24 cellular contexts compared by ENCODE assay signal in the genomic region with DNA sequence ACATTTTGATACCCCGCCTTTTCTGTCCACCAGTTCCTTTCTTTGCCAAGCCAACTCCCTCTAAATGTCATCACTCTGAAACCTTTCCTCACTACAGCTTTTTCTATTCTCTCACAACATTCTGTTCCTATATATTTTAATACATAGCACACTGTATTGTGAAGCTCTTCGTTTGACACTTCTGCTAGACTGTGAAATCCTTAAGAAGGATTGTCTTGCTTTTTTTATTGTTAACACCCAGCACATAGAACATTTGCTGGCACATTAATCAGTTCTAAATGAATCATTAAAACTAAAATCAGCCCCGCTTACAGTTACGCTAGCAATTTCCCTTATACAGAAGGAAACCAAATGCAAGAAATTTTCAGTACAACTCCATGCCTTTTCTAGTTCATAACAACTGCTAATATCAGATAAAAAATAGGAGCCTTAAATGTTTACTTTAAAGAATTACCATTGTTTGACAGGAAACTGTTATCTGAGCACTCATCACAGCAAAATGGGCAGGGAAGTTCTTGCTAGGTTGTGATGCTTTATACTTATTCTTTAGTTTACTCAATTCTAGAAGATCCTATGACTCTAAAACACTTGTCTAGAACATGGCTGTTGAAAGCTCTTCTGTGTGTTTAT.
DNase-seq lines count a peak whose midpoint lies in the region; ATAC-seq and TF ChIP-seq lines count a peak whose summit lies in the region.
"Had no signal": no experiment of that assay in that cellular context is flagged by ENCODE, and none has a peak within 500 bp of the region (broad histone marks: within the 10 kb centered on the region; RNA-seq: fewer than 3 reads in every experiment).

No MANE protein-coding gene starts in this region.

- TF ChIP-seq CTCF in PC-3 (conservative IDR thresholded peaks at IDR 0.05; ENCODE audit: low read depth, low read length): no peak
- TF ChIP-seq CTCF in fibroblast of pulmonary artery (IDR thresholded peaks at IDR 0.05; ENCODE audit: low read length, missing control alignments): no peak

- peaks cover 17% of the 10 kb centered on the region; the same call in 1 of the 2 replicates for H3K9me3 ChIP-seq in PC-3 (ENCODE audit: low read length)
- H3K9me3 ChIP-seq: vagina had no signal

- H3K9ac ChIP-seq in PC-3 (ENCODE audit: low read length): no peak overlapping the region
- H3K9ac ChIP-seq: BLaER1 treated with 17β-estradiol and CSF1 and Interleukin-3, amounts not matched to agents 10 nM and 100 nM had no signal

- H3K4me1 Mint-ChIP-seq in activated CD4-positive, alpha-beta memory T cell treated with anti-CD3 and anti-CD28 coated beads, Interleukin-2, amount 10 ng/mL, durations not matched to agents 7 days and 5 days: peaks cover 31% of the 10 kb centered on the region
- H3K4me1 Mint-ChIP-seq in activated CD4-positive, alpha-beta memory T cell treated with anti-CD3 and anti-CD28 coated beads for 36 hours (ENCODE audit: low read depth): peaks cover 38% of the 10 kb centered on the region
- H3K4me1 Mint-ChIP-seq in natural killer cell treated with Interleukin-12 subunit alpha and Interleukin-12 subunit beta and Interleukin-15 and Interleukin-18, amount 100 ng/mL, for 72 hours (ENCODE audit: low read depth in 2 of 2): peaks cover 42 to 49% of the 10 kb centered on the region in 2 donors

- H3K9me2 ChIP-seq in PC-3 (replicated peaks; ENCODE audit: low read length): no peaks in the 10 kb centered on the region

- no peaks in the 10 kb centered on the region for H3F3A ChIP-seq in PC-3 (ENCODE audit: low read length, unreplicated experiment)

- CTCF ChIA-PET in activated CD4-positive, alpha-beta memory T cell treated with anti-CD3 and anti-CD28 coated beads, Interleukin-2, amount 10 ng/mL, durations not matched to agents 7 days and 5 days (lab: Charles Lee): no interaction called here
- CTCF ChIA-PET in activated CD4-positive, alpha-beta memory T cell treated with anti-CD3 and anti-CD28 coated beads for 36 hours (lab: Charles Lee): interaction anchor here (0.6 kb wide), 1 partner anchor 10 kb away, joined by 3 read pairs; no protein-coding TSS in a partner anchor
- CTCF ChIA-PET in PC-3 (lab: Charles Lee): interaction anchor here (0.6 kb wide), 1 partner anchor 101 kb away, joined by 7 read pairs; no protein-coding TSS in a partner anchor

- ATAC-seq in PC-3 (peak; percentile 86), HG02981 (IDR thresholded peaks at IDR 0.05; ENCODE audit: unreplicated experiment) (no peak)
- ATAC-seq in natural killer cell treated with Interleukin-12 subunit alpha and Interleukin-12 subunit beta and Interleukin-15 and Interleukin-18, amount 100 ng/mL, for 72 hours: no peak
- ATAC-seq: A549; naive thymus-derived CD4-positive, alpha-beta T cell had no signal

- peaks cover 5% of the 10 kb centered on the region; the same call in 1 of the 2 replicates for H3K79me2 ChIP-seq in PC-3 (ENCODE audit: low read length)

- H3K4me2 ChIP-seq in PC-3 (ENCODE audit: low read length): no peak overlapping the region
- H3K4me2 ChIP-seq: A549; BLaER1 treated with 17β-estradiol and CSF1 and Interleukin-3, amounts not matched to agents 10 nM and 100 nM had no signal

- peaks cover 22% of the 10 kb centered on the region for H3K4me1 ChIP-seq in PC-3 (ENCODE audit: insufficient read depth, low read length)
- H3K4me1 ChIP-seq: BLaER1 treated with 17β-estradiol and CSF1 and Interleukin-3, amounts not matched to agents 10 nM and 100 nM had no signal

- no peaks in the 10 kb centered on the region for H3K27me3 Mint-ChIP-seq in activated CD4-positive, alpha-beta memory T cell treated with anti-CD3 and anti-CD28 coated beads, Interleukin-2, amount 10 ng/mL, durations not matched to agents 7 days and 5 days
- no peaks in the 10 kb centered on the region for H3K27me3 Mint-ChIP-seq in activated CD4-positive, alpha-beta memory T cell treated with anti-CD3 and anti-CD28 coated beads for 36 hours
- H3K27me3 Mint-ChIP-seq in natural killer cell treated with Interleukin-12 subunit alpha and Interleukin-12 subunit beta and Interleukin-15 and Interleukin-18, amount 100 ng/mL, for 72 hours: no peaks in the 10 kb centered on the region
- H3K27me3 Mint-ChIP-seq: activated naive CD4-positive, alpha-beta T cell treated with anti-CD3 and anti-CD28 coated beads, Interleukin-2, amount 50 U/mL, for 24 hours; dendritic cell treated with granulocyte-macrophage colony-stimulating factor and Interleukin-4, amounts not matched to agents 40 ng/mL and 50 ng/mL, for 4 days; memory B cell; naive thymus-derived CD4-positive, alpha-beta T cell had no signal

- no peak for DNase-seq in activated CD4-positive, alpha-beta memory T cell treated with anti-CD3 and anti-CD28 coated beads, Interleukin-2, amount 10 ng/mL, durations not matched to agents 7 days and 5 days
- no peak for DNase-seq in activated CD4-positive, alpha-beta memory T cell treated with anti-CD3 and anti-CD28 coated beads for 36 hours
- peak; percentile 10 for DNase-seq in PC-3
- DNase-seq in fibroblast of pulmonary artery (ENCODE audit: low read depth): peak; percentile 47
- DNase-seq in natural killer cell treated with Interleukin-12 subunit alpha and Interleukin-12 subunit beta and Interleukin-15 and Interleukin-18, amount 100 ng/mL, for 72 hours (ENCODE audit: low spot score): no peak
- DNase-seq in NCI-H2171 (lab: John Stamatoyannopoulos, UW): no peak
- no peak for DNase-seq in iPS-NIHi11 (ENCODE audit: low spot score)
- DNase-seq: activated T-cell treated with anti-CD3 and anti-CD28 coated beads, Interleukin-2, amount 50 U/mL, for 1 hour; glutamatergic neuron; Kasumi-1; naive thymus-derived CD4-positive, alpha-beta T cell; NCI-H1105; NCI-H2081; NCI-H524 treated with DMSO at 0.1 percent for 48 hours; SHP77; stimulated activated CD4-positive, alpha-beta T cell treated with anti-CD3 and anti-CD28 coated beads, Interleukin-2, amount 100 ng/mL, for 48 hours had no signal

- H2AFZ ChIP-seq in PC-3 (ENCODE audit: low read length): no peak overlapping the region

- H4K20me1 ChIP-seq in PC-3 (ENCODE audit: low read length): peaks cover 5% of the 10 kb centered on the region; the same call in 1 of the 2 replicates

- no peak overlapping the region for H3K27ac ChIP-seq in PC-3 (ENCODE audit: low read length)
- H3K27ac ChIP-seq: A549; BLaER1 treated with 17β-estradiol and CSF1 and Interleukin-3, amounts not matched to agents 10 nM and 100 nM; vagina had no signal

- H3K27me3 ChIP-seq in PC-3 (ENCODE audit: low read length): no peaks in the 10 kb centered on the region
- H3K27me3 ChIP-seq: BLaER1 treated with 17β-estradiol and CSF1 and Interleukin-3, amounts not matched to agents 10 nM and 100 nM; vagina had no signal

- H3K4me3 ChIP-seq in PC-3 (ENCODE audit: low read length): no peak overlapping the region
- no peak overlapping the region for H3K4me3 ChIP-seq in fibroblast of pulmonary artery (replicated peaks; ENCODE audit: low read depth, low read length)
- H3K4me3 ChIP-seq: A549; BLaER1 treated with 17β-estradiol and CSF1 and Interleukin-3, amounts not matched to agents 10 nM and 100 nM; skin epidermis; vagina had no signal

- POLR2A ChIA-PET in activated CD4-positive, alpha-beta memory T cell treated with anti-CD3 and anti-CD28 coated beads, Interleukin-2, amount 10 ng/mL, durations not matched to agents 7 days and 5 days (lab: Charles Lee): interaction anchor here (1.5 kb wide), 1 partner anchor 10 kb away, joined by 3 read pairs; no protein-coding TSS in a partner anchor
- POLR2A ChIA-PET in activated CD4-positive, alpha-beta memory T cell treated with anti-CD3 and anti-CD28 coated beads for 36 hours (lab: Charles Lee): no interaction called here
- POLR2A ChIA-PET in PC-3 (lab: Charles Lee; ENCODE audit: unreplicated experiment): no interaction called here

- H3K36me3 ChIP-seq in PC-3 (ENCODE audit: low read depth, low read length): peaks cover 37% of the 10 kb centered on the region

- peaks cover 37% of the 10 kb centered on the region for H3K9me3 Mint-ChIP-seq in activated CD4-positive, alpha-beta memory T cell treated with anti-CD3 and anti-CD28 coated beads, Interleukin-2, amount 10 ng/mL, durations not matched to agents 7 days and 5 days
- H3K9me3 Mint-ChIP-seq in activated CD4-positive, alpha-beta memory T cell treated with anti-CD3 and anti-CD28 coated beads for 36 hours: peaks cover 30% of the 10 kb centered on the region
- H3K9me3 Mint-ChIP-seq in natural killer cell treated with Interleukin-12 subunit alpha and Interleukin-12 subunit beta and Interleukin-15 and Interleukin-18, amount 100 ng/mL, for 72 hours: peaks cover 16% of the 10 kb centered on the region
- H3K9me3 Mint-ChIP-seq: activated naive CD4-positive, alpha-beta T cell treated with anti-CD3 and anti-CD28 coated beads, Interleukin-2, amount 50 U/mL, for 24 hours had no signal

- no peak overlapping the region for H3K4me3 Mint-ChIP-seq in activated CD4-positive, alpha-beta memory T cell treated with anti-CD3 and anti-CD28 coated beads, Interleukin-2, amount 10 ng/mL, durations not matched to agents 7 days and 5 days
- H3K4me3 Mint-ChIP-seq in activated CD4-positive, alpha-beta memory T cell treated with anti-CD3 and anti-CD28 coated beads for 36 hours: no peak overlapping the region
- no peak overlapping the region for H3K4me3 Mint-ChIP-seq in natural killer cell treated with Interleukin-12 subunit alpha and Interleukin-12 subunit beta and Interleukin-15 and Interleukin-18, amount 100 ng/mL, for 72 hours
- H3K4me3 Mint-ChIP-seq: activated naive CD4-positive, alpha-beta T cell treated with anti-CD3 and anti-CD28 coated beads, Interleukin-2, amount 50 U/mL, for 24 hours; dendritic cell treated with granulocyte-macrophage colony-stimulating factor and Interleukin-4, amounts not matched to agents 40 ng/mL and 50 ng/mL, for 4 days; memory B cell had no signal

- peak overlapping the region; percentile 17 for H3K27ac Mint-ChIP-seq in activated CD4-positive, alpha-beta memory T cell treated with anti-CD3 and anti-CD28 coated beads, Interleukin-2, amount 10 ng/mL, durations not matched to agents 7 days and 5 days
- H3K27ac Mint-ChIP-seq in activated CD4-positive, alpha-beta memory T cell treated with anti-CD3 and anti-CD28 coated beads for 36 hours: no peak overlapping the region
- H3K27ac Mint-ChIP-seq in natural killer cell treated with Interleukin-12 subunit alpha and Interleukin-12 subunit beta and Interleukin-15 and Interleukin-18, amount 100 ng/mL, for 72 hours: peak overlapping the region; percentile 3 to 30
- H3K27ac Mint-ChIP-seq: activated naive CD4-positive, alpha-beta T cell treated with anti-CD3 and anti-CD28 coated beads, Interleukin-2, amount 50 U/mL, for 24 hours; dendritic cell treated with granulocyte-macrophage colony-stimulating factor and Interleukin-4, amounts not matched to agents 40 ng/mL and 50 ng/mL, for 4 days; memory B cell had no signal

- intact Hi-C loops in activated CD4-positive, alpha-beta memory T cell treated with anti-CD3 and anti-CD28 coated beads for 36 hours (cut with micrococcal nuclease): no loop called here
- intact Hi-C loops in PC-3 (cut with micrococcal nuclease): no loop called here

- H3K36me3 Mint-ChIP-seq in activated CD4-positive, alpha-beta memory T cell treated with anti-CD3 and anti-CD28 coated beads, Interleukin-2, amount 10 ng/mL, durations not matched to agents 7 days and 5 days (ENCODE audit: low read depth): peaks cover 69% of the 10 kb centered on the region
- peaks cover 65% of the 10 kb centered on the region for H3K36me3 Mint-ChIP-seq in activated CD4-positive, alpha-beta memory T cell treated with anti-CD3 and anti-CD28 coated beads for 36 hours
- peaks cover 41% of the 10 kb centered on the region for H3K36me3 Mint-ChIP-seq in natural killer cell treated with Interleukin-12 subunit alpha and Interleukin-12 subunit beta and Interleukin-15 and Interleukin-18, amount 100 ng/mL, for 72 hours

- BruUV-seq in PC-3 (replicated peaks; lab: Mats Ljungman, UMichigan): no TSS peak

Comparison
In these comparisons a context has a peak if more than half of its experiments do, and no peak if none do; other contexts are left out.
1. DNase-seq: peak in PC-3 (single experiment) and fibroblast of pulmonary artery (single experiment); none in activated CD4-positive, alpha-beta memory T cell treated with anti-CD3 and anti-CD28 coated beads, Interleukin-2, amount 10 ng/mL, durations not matched to agents 7 days and 5 days (single experiment), activated CD4-positive, alpha-beta memory T cell treated with anti-CD3 and anti-CD28 coated beads for 36 hours (single experiment), natural killer cell treated with Interleukin-12 subunit alpha and Interleukin-12 subunit beta and Interleukin-15 and Interleukin-18, amount 100 ng/mL, for 72 hours (single experiment), NCI-H2171 (single experiment) and iPS-NIHi11 (single experiment).